In the genomic region with DNA sequence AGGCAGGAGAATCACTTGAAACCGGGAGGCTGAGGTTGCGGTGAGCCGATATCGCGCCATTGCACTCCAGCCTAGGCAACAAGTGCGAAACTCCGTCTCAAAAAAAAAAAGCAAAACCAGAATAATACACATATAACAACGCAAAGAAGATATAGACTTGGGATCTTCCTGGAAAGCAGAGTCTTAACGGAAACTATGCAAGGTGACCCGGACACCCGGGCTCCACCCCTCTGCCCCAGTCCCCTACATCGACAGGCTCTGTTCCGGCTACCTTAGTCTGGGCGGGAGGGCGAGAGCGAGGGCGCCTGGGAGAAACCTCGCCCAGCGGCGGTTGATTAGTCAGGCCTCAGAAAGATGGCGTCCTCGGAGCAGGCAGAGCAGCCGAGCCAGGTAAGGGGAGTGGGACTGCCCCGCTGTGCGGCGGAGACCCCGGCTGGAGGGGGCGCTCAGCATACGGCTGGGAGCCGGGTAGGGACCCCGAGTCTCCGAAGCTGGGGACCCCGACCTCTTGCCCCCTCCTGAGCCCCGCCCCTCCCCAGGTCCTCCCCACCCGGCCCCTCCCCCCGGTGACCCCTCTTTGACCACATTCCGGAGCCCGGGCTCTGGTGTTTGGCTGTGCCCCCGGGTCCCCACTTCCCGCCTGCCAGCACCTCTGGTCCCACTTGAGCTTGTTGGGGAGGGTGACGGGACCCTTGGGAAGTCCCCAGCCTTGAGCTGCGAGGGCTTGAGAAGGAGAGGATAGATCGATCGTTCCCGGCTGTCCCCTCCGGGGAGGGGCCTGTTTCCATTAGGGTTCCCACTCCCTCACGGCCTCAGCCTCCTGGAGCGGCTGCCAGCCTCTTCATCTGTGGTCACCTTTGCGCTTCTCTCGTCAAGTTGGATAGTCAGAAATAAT, we compare ENCODE assay signal across 8 cellular contexts. TPM values are rescaled to one million over a fixed set of nuclear protein-coding genes. Genes with fewer than 3 reads are reported as not detected.
DNase-seq lines count a peak whose midpoint lies in the region; ATAC-seq, FAIRE-seq and TF ChIP-seq lines count a peak whose summit lies in the region.

A gene with protein sequence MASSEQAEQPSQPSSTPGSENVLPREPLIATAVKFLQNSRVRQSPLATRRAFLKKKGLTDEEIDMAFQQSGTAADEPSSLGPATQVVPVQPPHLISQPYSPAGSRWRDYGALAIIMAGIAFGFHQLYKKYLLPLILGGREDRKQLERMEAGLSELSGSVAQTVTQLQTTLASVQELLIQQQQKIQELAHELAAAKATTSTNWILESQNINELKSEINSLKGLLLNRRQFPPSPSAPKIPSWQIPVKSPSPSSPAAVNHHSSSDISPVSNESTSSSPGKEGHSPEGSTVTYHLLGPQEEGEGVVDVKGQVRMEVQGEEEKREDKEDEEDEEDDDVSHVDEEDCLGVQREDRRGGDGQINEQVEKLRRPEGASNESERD (plus strand): TSS at position 338 of the 895 bp plus-strand sequence. CDS start 17 bp downstream, at position 355.

- H3K4me3 ChIP-seq in A549: peak within 1 kb of the TSS; percentile 92

- peak within 1 kb of the TSS; percentile 90 for H3K4me2 ChIP-seq in A549

- TF ChIP-seq RAD21 in A549 (conservative IDR thresholded peaks at IDR 0.05 in 1 of 2, IDR thresholded peaks at IDR 0.05 in 1 of 2): no peak

- H3K27ac ChIP-seq in A549: peak within 1 kb of the TSS; percentile 94 to 98

- peak; percentile 82 to 86 for DNase-seq in A549 (ENCODE audit: low read depth in 1 of 2, low spot score in 1 of 2)
- peak; percentile 93 for DNase-seq in NCI-H345 (lab: John Stamatoyannopoulos, UW)
- peak; percentile 65 to 82 (median 65) for DNase-seq in activated CD4-positive, CD25-positive, alpha-beta regulatory T cell (lab: John Stamatoyannopoulos, UW)
- peak; percentile 66 to 74 for DNase-seq in central memory CD8-positive, alpha-beta T cell (ENCODE audit: low spot score in 2 of 2)
- DNase-seq in islet precursor cell: peak; percentile 96
- DNase-seq in stimulated activated CD4-positive, alpha-beta T cell treated with anti-CD3 and anti-CD28 coated beads, Interleukin-12 subunit alpha, Interleukin-12 subunit beta, amount 100 ng/mL, for 4 hours: peak; percentile 83

- no peak for TF ChIP-seq EP300 in A549 (IDR thresholded peaks at IDR 0.05)

- H3K27me3 Mint-ChIP-seq in central memory CD8-positive, alpha-beta T cell: no peaks in the 10 kb centered on the region

- peak within 1 kb of the TSS; percentile 87 for H3K27ac Mint-ChIP-seq in central memory CD8-positive, alpha-beta T cell (ENCODE audit: low read depth)

- H3K9me3 ChIP-seq in A549: no peaks in the 10 kb centered on the region

- H3K36me3 Mint-ChIP-seq in central memory CD8-positive, alpha-beta T cell (ENCODE audit: insufficient read depth): peaks cover 12% of the 10 kb centered on the region

- peaks cover 13% of the 10 kb centered on the region; the same call in 2 of the 3 replicates for H3K4me1 ChIP-seq in A549

- no peak for TF ChIP-seq CTCF in A549 (IDR thresholded peaks at IDR 0.05)

- peaks cover 45% of the 10 kb centered on the region for H3K4me1 Mint-ChIP-seq in central memory CD8-positive, alpha-beta T cell

- H3K9me3 Mint-ChIP-seq in central memory CD8-positive, alpha-beta T cell: no peaks in the 10 kb centered on the region

- CTCF ChIA-PET in A549 (lab: Yijun Ruan, JAX): interaction anchor here (0.8 kb wide), 1 partner anchor 11 kb away, joined by 3 read pairs; no protein-coding TSS in a partner anchor

- FAIRE-seq in A549 (lab: Jason Lieb, UNC): no peak

- POLR2A ChIA-PET in A549 (lab: Yijun Ruan, JAX): interaction anchor here (0.6 kb wide), 1 partner anchor 20 kb away, joined by 7 read pairs; no protein-coding TSS in a partner anchor

- H3K4me3 Mint-ChIP-seq in central memory CD8-positive, alpha-beta T cell: peak within 1 kb of the TSS; percentile 97

- peak; percentile 88 to 91 for ATAC-seq in A549
- ATAC-seq in GM18861 (IDR thresholded peaks at IDR 0.05; ENCODE audit: unreplicated experiment): peak; percentile 31
- ATAC-seq in HG03135 (IDR thresholded peaks at IDR 0.05; ENCODE audit: unreplicated experiment): peak; percentile 56
- peak; percentile 81 for ATAC-seq in central memory CD8-positive, alpha-beta T cell (replicated peaks; ENCODE audit: extremely low read depth, poor library complexity, severe bottlenecking)

- TF ChIP-seq POLR2A in A549 (IDR thresholded peaks at IDR 0.05; ENCODE audit: low read length): peak; percentile 55

- WGBS in A549 (ENCODE audit: missing lambda C conversion rate): 17% methylated on average over 27 of the region's 50 CpGs

TF ChIP-seq in A549, 52 proteins besides CTCF, POLR2A, EP300 and RAD21:
- TF ChIP-seq, protein P1, sequence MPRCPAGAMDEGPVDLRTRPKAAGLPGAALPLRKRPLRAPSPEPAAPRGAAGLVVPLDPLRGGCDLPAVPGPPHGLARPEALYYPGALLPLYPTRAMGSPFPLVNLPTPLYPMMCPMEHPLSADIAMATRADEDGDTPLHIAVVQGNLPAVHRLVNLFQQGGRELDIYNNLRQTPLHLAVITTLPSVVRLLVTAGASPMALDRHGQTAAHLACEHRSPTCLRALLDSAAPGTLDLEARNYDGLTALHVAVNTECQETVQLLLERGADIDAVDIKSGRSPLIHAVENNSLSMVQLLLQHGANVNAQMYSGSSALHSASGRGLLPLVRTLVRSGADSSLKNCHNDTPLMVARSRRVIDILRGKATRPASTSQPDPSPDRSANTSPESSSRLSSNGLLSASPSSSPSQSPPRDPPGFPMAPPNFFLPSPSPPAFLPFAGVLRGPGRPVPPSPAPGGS (IDR thresholded peaks at IDR 0.05): 0 out of 3 replicates have a peak, but pooled peaks have one; percentile 41
- TF ChIP-seq RNF2 (IDR thresholded peaks at IDR 0.05; ENCODE audit: borderline replicate concordance, low read depth): no peak
- TF ChIP-seq, protein P2, sequence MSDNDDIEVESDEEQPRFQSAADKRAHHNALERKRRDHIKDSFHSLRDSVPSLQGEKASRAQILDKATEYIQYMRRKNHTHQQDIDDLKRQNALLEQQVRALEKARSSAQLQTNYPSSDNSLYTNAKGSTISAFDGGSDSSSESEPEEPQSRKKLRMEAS (IDR thresholded peaks at IDR 0.05): peak; percentile 56
- TF ChIP-seq JUN (IDR thresholded peaks at IDR 0.05): peak in 1 of 2 experiments; percentile 80; a peak in 2 of 5 replicates
- peak; percentile 85 for TF ChIP-seq KDM5A (IDR thresholded peaks at IDR 0.05)

RNA-seq across cellular contexts. Expression of the gene that starts here (rescaled TPM):
- 4.2 and 7.7 TPM in 2 replicates for polyA plus RNA-seq in A549 (2011; rRNA removed)
- polyA plus RNA-seq in A549 (2012; cell fraction: cytosol; rRNA removed): 16.5 and 17.6 TPM in 2 replicates
- polyA plus RNA-seq in A549 (2012; cell fraction: nucleus; rRNA removed): 22.5 and 28.6 TPM in 2 replicates
- 12.5 to 15.0 TPM (median 13.5 TPM) in 3 replicates for polyA plus RNA-seq in A549 (2017; fragmentation: RNase III; extraction: RNeasy Plus Mini Kit Qiagen cat#74134 plus additional on column Dnase treatment)
- polyA minus RNA-seq in A549 (2011; rRNA and poly(A)+ RNA removed): 5.5 and 5.6 TPM in 2 replicates

Comparison
In these comparisons a context has a peak if more than half of its experiments do, and no peak if none do; other contexts are left out.
1. Peak in every context shown above with its lines: DNase-seq, ATAC-seq, H3K4me3 ChIP-seq and H3K27ac ChIP-seq.
2. ATAC-seq: peak in every context shown above with its lines; median percentile 90 in A549; 81 in central memory CD8-positive, alpha-beta T cell; 56 in HG03135; 31 in GM18861.